ENCODE assay signal across 24 cellular contexts in genomic region chr3:194956697-194957396, GRCh38.
A peak's percentile ranks its signal among the peaks of the same experiment; 100 is the strongest.
DNase-seq lines count a peak whose midpoint lies in the region; ATAC-seq and TF ChIP-seq lines count a peak whose summit lies in the region.
"Had no signal": no experiment of that assay in that cellular context is flagged by ENCODE, and none has a peak within 500 bp of the region (broad histone marks: within the 10 kb centered on the region; RNA-seq: fewer than 3 reads in every experiment).

No MANE protein-coding gene starts in this region.

- H3K9me3 ChIP-seq in vagina (no peaks in the 10 kb centered on the region), Peyer's patch (no peaks in the 10 kb centered on the region)
- H3K9me3 ChIP-seq: BLaER1 treated with 17β-estradiol and CSF1 and Interleukin-3, amounts not matched to agents 10 nM and 100 nM; Caco-2 had no signal

- no peaks in the 10 kb centered on the region for H3K27me3 ChIP-seq in vagina
- no peaks in the 10 kb centered on the region for H3K27me3 ChIP-seq in Peyer's patch
- H3K27me3 ChIP-seq: BLaER1 treated with 17β-estradiol and CSF1 and Interleukin-3, amounts not matched to agents 10 nM and 100 nM had no signal

- H3K4me1 ChIP-seq in vagina, result no peaks in the 10 kb centered on the region
- H3K4me1 ChIP-seq in Peyer's patch, result peaks cover 0 to 7% (median 0%) of the 10 kb centered on the region in 4 donors

- TF ChIP-seq CTCF in vagina (IDR thresholded peaks at IDR 0.05) (no peak), Peyer's patch (IDR thresholded peaks at IDR 0.05) (no peak)

- H3K36me3 ChIP-seq in vagina (no peaks in the 10 kb centered on the region), Peyer's patch (no peaks in the 10 kb centered on the region)
- H3K36me3 ChIP-seq: BLaER1 treated with 17β-estradiol and CSF1 and Interleukin-3, amounts not matched to agents 10 nM and 100 nM had no signal

- H3K27ac ChIP-seq in vagina (no peak overlapping the region), Peyer's patch (no peak overlapping the region)
- H3K27ac ChIP-seq: BLaER1 treated with 17β-estradiol and CSF1 and Interleukin-3, amounts not matched to agents 10 nM and 100 nM had no signal

- intact Hi-C loops in Right ventricle myocardium inferior (cut with DNase I), result no loop called here
- intact Hi-C loops in cardiac septum (cut with DNase I), result no loop called here
- intact Hi-C loops in vagina (cut with DNase I), result no loop called here

- no peak overlapping the region for H3K4me3 ChIP-seq in vagina
- no peak overlapping the region for H3K4me3 ChIP-seq in Peyer's patch
- H3K4me3 ChIP-seq: BLaER1 treated with 17β-estradiol and CSF1 and Interleukin-3, amounts not matched to agents 10 nM and 100 nM; GM12878 had no signal

- DNase-seq in Right ventricle myocardium inferior (ENCODE audit: missing footprints) (no peak), cardiac septum (ENCODE audit: low spot score) (no peak), cerebellum (ENCODE audit: low spot score) (peak; percentile 81), islet precursor cell (peak; percentile 44), vagina (ENCODE audit: extremely low spot score in 2 of 2) (peak; percentile 69 to 91), HUDEP-2 (lab: John Stamatoyannopoulos, UW; ENCODE audit: unreplicated experiment in 76 of 76) (no peak), Peyer's patch (no peak)
- DNase-seq: 8988T; Caco-2; CD4-positive, alpha-beta memory T cell; DMS 273 treated with DMSO at 0.1 percent for 48 hours; DMS79 treated with DMSO at 0.1 percent for 48 hours; H9; HFFc6; KG1; MV-4-11; NCI-H1105 treated with DMSO at 0.1 percent for 48 hours; NCI-H2029 treated with DMSO at 0.1 percent for 48 hours; NCI-H226; NCI-H774; NK-92 treated with Interleukin-12 subunit alpha and Interleukin-12 subunit beta, amount 100 ng/mL, for 24 hours had no signal

- TF ChIP-seq POLR2A in vagina (IDR thresholded peaks at IDR 0.05) (no peak), Peyer's patch (IDR thresholded peaks at IDR 0.05) (no peak)

- peak; percentile 45 for ATAC-seq in Right ventricle myocardium inferior
- ATAC-seq: GM12878, Panc1 had no signal

Comparison
In these comparisons a context has a peak if more than half of its experiments do, and no peak if none do; other contexts are left out.
1. DNase-seq: peak in cerebellum (single experiment), islet precursor cell (single experiment) and vagina (2 of 2); none in Right ventricle myocardium inferior (single experiment), cardiac septum (single experiment), HUDEP-2 (0 of 76) and Peyer's patch (0 of 3).